Comparison of ENCODE assay signal across 24 cellular contexts in the genomic region with DNA sequence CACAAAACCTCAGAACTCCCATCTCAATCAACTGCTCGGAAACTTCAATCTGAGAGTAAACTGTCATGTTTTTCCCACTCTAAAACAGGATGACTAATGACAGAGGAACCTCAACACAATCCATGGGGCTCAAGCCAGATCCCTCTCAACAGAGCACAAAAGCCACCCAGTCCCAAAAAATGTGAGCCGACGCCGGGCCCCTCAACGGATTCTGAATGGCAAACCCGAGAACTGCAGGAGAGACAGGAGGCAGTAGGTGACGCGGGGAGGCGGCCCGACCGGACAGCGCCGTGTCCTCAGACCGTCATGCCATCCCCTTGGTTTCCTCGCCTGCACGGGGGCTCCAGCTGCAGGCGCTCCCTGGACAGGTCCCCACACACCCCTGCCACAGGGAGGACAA. TPM values are rescaled to one million over a fixed set of nuclear protein-coding genes. Genes with fewer than 3 reads are reported as not detected.
DNase-seq lines count a peak whose midpoint lies in the region; ATAC-seq and TF ChIP-seq lines count a peak whose summit lies in the region.
"Had no signal": no experiment of that assay in that cellular context is flagged by ENCODE, and none has a peak within 500 bp of the region (broad histone marks: within the 10 kb centered on the region; RNA-seq: fewer than 3 reads in every experiment).

No MANE protein-coding gene starts in this region.

- intact Hi-C loops in natural killer cell (cut with micrococcal nuclease) (no loop called here), colonic mucosa (cut with DNase I) (no loop called here)

- H3K4me3 ChIP-seq in CD4-positive, CD25-positive, alpha-beta regulatory T cell (ENCODE audit: low read depth, low read length), result no peak overlapping the region
- H3K4me3 ChIP-seq in GM23248 (no peak overlapping the region), colonic mucosa (no peak overlapping the region)
- H3K4me3 ChIP-seq: heart left ventricle, PC-9, psoas muscle, skin epidermis, testis had no signal

- H3K27ac Mint-ChIP-seq in CD4-positive, CD25-positive, alpha-beta regulatory T cell, result peak overlapping the region; percentile 56 to 82 (median 77)
- H3K27ac Mint-ChIP-seq in chondrocyte (ENCODE audit: unreplicated experiment) (no peak overlapping the region), natural killer cell (peak overlapping the region; percentile 74 to 92)
- H3K27ac Mint-ChIP-seq: activated T-helper 2 cell treated with anti-CD3 and anti-CD28 coated beads, Interferon-gamma antibody, Interleukin-2, Interleukin-4, amounts not matched to agents 10 μg/mL and 5 μg/mL and 100 μg/mL, durations not matched to agents 14 hours and 24 hours and 36 hours; dendritic cell treated with granulocyte-macrophage colony-stimulating factor and Interleukin-4, amounts not matched to agents 40 ng/mL and 50 ng/mL, for 4 days; stimulated activated memory B cell treated with anti-CD40 and anti-IgM and Interleukin-4, amounts not matched to agents 10 μg/mL and 1 μg/mL and 100 μg/mL, for 72 hours had no signal

- 67 to 70% methylated on average over 16 to 17 of the region's 17 CpGs for WGBS in GM23248 (ENCODE audit: low coverage in 1 of 2, low lambda C conversion rate in 2 of 2, missing lambda C conversion rate in 2 of 2), 2 experiments

- H3K9me2 ChIP-seq in GM23248 (ENCODE audit: insufficient read depth), result no peaks in the 10 kb centered on the region

- no peaks in the 10 kb centered on the region for H3K36me3 ChIP-seq in CD4-positive, CD25-positive, alpha-beta regulatory T cell (ENCODE audit: control insufficient read depth, insufficient read depth, low read length)
- H3K36me3 ChIP-seq in GM23248 (ENCODE audit: low read depth), result no peaks in the 10 kb centered on the region
- H3K36me3 ChIP-seq in colonic mucosa, result no peaks in the 10 kb centered on the region
- H3K36me3 ChIP-seq: heart left ventricle had no signal

- peaks cover 23% of the 10 kb centered on the region for H3K4me1 ChIP-seq in CD4-positive, CD25-positive, alpha-beta regulatory T cell (ENCODE audit: control insufficient read depth, insufficient read depth, low read length, poor library complexity, severe bottlenecking)
- H3K4me1 ChIP-seq in GM23248 (ENCODE audit: insufficient read depth) (peaks cover 16% of the 10 kb centered on the region), colonic mucosa (peaks cover 23% of the 10 kb centered on the region)

- H3F3A ChIP-seq in GM23248 (ENCODE audit: insufficient read depth), result no peaks in the 10 kb centered on the region

- H3K4me2 ChIP-seq in GM23248 (ENCODE audit: unreplicated experiment), result no peak overlapping the region
- H3K4me2 ChIP-seq: PC-9 had no signal

- no peaks in the 10 kb centered on the region for H3K27me3 ChIP-seq in CD4-positive, CD25-positive, alpha-beta regulatory T cell (ENCODE audit: control insufficient read depth, insufficient read depth, low read length)
- H3K27me3 ChIP-seq in GM23248 (replicated peaks; ENCODE audit: insufficient read depth) (no peaks in the 10 kb centered on the region), colonic mucosa (no peaks in the 10 kb centered on the region)
- H3K27me3 ChIP-seq: heart left ventricle, testis had no signal

- H4K20me1 ChIP-seq in GM23248 (ENCODE audit: insufficient read depth), result no peaks in the 10 kb centered on the region

- no peaks in the 10 kb centered on the region for H3K9me3 Mint-ChIP-seq in CD4-positive, CD25-positive, alpha-beta regulatory T cell
- H3K9me3 Mint-ChIP-seq in chondrocyte (ENCODE audit: low read depth) (no peaks in the 10 kb centered on the region), natural killer cell (no peaks in the 10 kb centered on the region)
- H3K9me3 Mint-ChIP-seq: activated T-helper 2 cell treated with anti-CD3 and anti-CD28 coated beads, Interferon-gamma antibody, Interleukin-2, Interleukin-4, amounts not matched to agents 10 μg/mL and 5 μg/mL and 100 μg/mL, durations not matched to agents 14 hours and 24 hours and 36 hours; dendritic cell treated with granulocyte-macrophage colony-stimulating factor and Interleukin-4, amounts not matched to agents 40 ng/mL and 50 ng/mL, for 4 days; stimulated activated memory B cell treated with anti-CD40 and anti-IgM and Interleukin-4, amounts not matched to agents 10 μg/mL and 1 μg/mL and 100 μg/mL, for 72 hours had no signal

- no peaks in the 10 kb centered on the region for H3K9me3 ChIP-seq in CD4-positive, CD25-positive, alpha-beta regulatory T cell (ENCODE audit: control insufficient read depth in 2 of 2, low read length in 2 of 2)
- no peaks in the 10 kb centered on the region for H3K9me3 ChIP-seq in GM23248 (ENCODE audit: low read depth)
- no peaks in the 10 kb centered on the region for H3K9me3 ChIP-seq in colonic mucosa
- H3K9me3 ChIP-seq: heart left ventricle, psoas muscle, testis had no signal

- DNase-seq in CD4-positive, CD25-positive, alpha-beta regulatory T cell, result no peak
- DNase-seq in GM23248, result peak; percentile 38
- DNase-seq in chondrocyte (ENCODE audit: low spot score), result peak; percentile 68
- no peak for DNase-seq in natural killer cell
- DNase-seq in NCI-H748 treated with DMSO at 0.1 percent for 48 hours (lab: John Stamatoyannopoulos, UW), result no peak
- no peak for DNase-seq in colonic mucosa
- no peak for DNase-seq in stimulated activated naive CD8-positive, alpha-beta T cell treated with anti-CD3 and anti-CD28 coated beads, Interleukin-15, Interleukin-2, amounts not matched to agents 100 U/mL and 50 U/mL, for 24 hours
- DNase-seq: activated CD4-positive, alpha-beta T cell treated with anti-CD3 and anti-CD28 coated beads for 4 hours; GDM1; left ventricle myocardium superior; NCI-H1048; NCI-H187; NCI-H226; PC-9; psoas muscle; SHP77 treated with DMSO at 0.1 percent for 48 hours; stimulated activated CD4-positive, alpha-beta T cell treated with anti-CD3 and anti-CD28 coated beads, Interleukin-2, amount 100 ng/mL, for 24 hours; testis had no signal

- TF ChIP-seq CTCF in chondrocyte (IDR thresholded peaks at IDR 0.05) (no peak), natural killer cell (IDR thresholded peaks at IDR 0.05) (no peak), colonic mucosa (IDR thresholded peaks at IDR 0.05) (no peak)

- no peaks in the 10 kb centered on the region for H3K27me3 Mint-ChIP-seq in CD4-positive, CD25-positive, alpha-beta regulatory T cell
- no peaks in the 10 kb centered on the region for H3K27me3 Mint-ChIP-seq in chondrocyte (ENCODE audit: low read depth)
- no peaks in the 10 kb centered on the region for H3K27me3 Mint-ChIP-seq in natural killer cell (ENCODE audit: low read depth in 2 of 2)

- no peak overlapping the region for H3K4me3 Mint-ChIP-seq in CD4-positive, CD25-positive, alpha-beta regulatory T cell
- H3K4me3 Mint-ChIP-seq in chondrocyte (ENCODE audit: unreplicated experiment) (no peak overlapping the region), natural killer cell (no peak overlapping the region)
- H3K4me3 Mint-ChIP-seq: dendritic cell treated with granulocyte-macrophage colony-stimulating factor and Interleukin-4, amounts not matched to agents 40 ng/mL and 50 ng/mL, for 4 days; stimulated activated memory B cell treated with anti-CD40 and anti-IgM and Interleukin-4, amounts not matched to agents 10 μg/mL and 1 μg/mL and 100 μg/mL, for 72 hours had no signal

- no peak overlapping the region for H3K27ac ChIP-seq in CD4-positive, CD25-positive, alpha-beta regulatory T cell (ENCODE audit: insufficient read depth, low read length, poor library complexity, severe bottlenecking)
- no peak overlapping the region for H3K27ac ChIP-seq in GM23248
- no peak overlapping the region for H3K27ac ChIP-seq in colonic mucosa
- H3K27ac ChIP-seq: heart left ventricle, PC-9, psoas muscle had no signal

- H3K9ac ChIP-seq in GM23248, result no peak overlapping the region
- H3K9ac ChIP-seq in colonic mucosa (ENCODE audit: low read depth in 2 of 2, low read length in 2 of 2), result no peak overlapping the region

- H3K79me2 ChIP-seq in GM23248 (ENCODE audit: insufficient read depth), result peaks cover 92% of the 10 kb centered on the region

- H2AFZ ChIP-seq in GM23248, result no peak overlapping the region
- H2AFZ ChIP-seq: PC-9 had no signal

- in situ Hi-C loops in GM23248 (cut with MboI), result no loop called here

- peaks cover 10 to 84% (median 40%) of the 10 kb centered on the region in 4 donors for H3K4me1 Mint-ChIP-seq in CD4-positive, CD25-positive, alpha-beta regulatory T cell
- H3K4me1 Mint-ChIP-seq in chondrocyte (ENCODE audit: low read depth) (peaks cover 5% of the 10 kb centered on the region), natural killer cell (peaks cover 87 to 89% of the 10 kb centered on the region in 2 donors)

- ATAC-seq in CD4-positive, CD25-positive, alpha-beta regulatory T cell (ENCODE audit: low read depth in 2 of 2), result no peak
- ATAC-seq in natural killer cell, result no peak
- ATAC-seq in stimulated activated naive CD8-positive, alpha-beta T cell treated with anti-CD3 and anti-CD28 coated beads, Interleukin-15, Interleukin-2, amounts not matched to agents 100 U/mL and 50 U/mL, for 24 hours, result no peak
- ATAC-seq: HCT116; heart left ventricle; left ventricle myocardium superior; psoas muscle; stimulated activated memory B cell treated with anti-CD40 and anti-IgM and Interleukin-4, amounts not matched to agents 10 μg/mL and 1 μg/mL and 100 μg/mL, for 72 hours had no signal

- peaks cover 8% of the 10 kb centered on the region for H3K36me3 Mint-ChIP-seq in CD4-positive, CD25-positive, alpha-beta regulatory T cell
- H3K36me3 Mint-ChIP-seq in chondrocyte (ENCODE audit: low read depth) (no peaks in the 10 kb centered on the region), natural killer cell (no peaks in the 10 kb centered on the region)
- H3K36me3 Mint-ChIP-seq: stimulated activated memory B cell treated with anti-CD40 and anti-IgM and Interleukin-4, amounts not matched to agents 10 μg/mL and 1 μg/mL and 100 μg/mL, for 72 hours had no signal

RNA-seq across cellular contexts. Expression of gene SSBP3, which starts 53.4 kb away (rescaled TPM):
- total RNA-seq in CD4-positive, CD25-positive, alpha-beta regulatory T cell, result 30.6 TPM
- polyA plus RNA-seq in CD4-positive, CD25-positive, alpha-beta regulatory T cell, result 1 to 10 TPM; 5.4 to 7.4 (median 6.9) TPM
- 15.4 and 19.9 TPM in 2 replicates for total RNA-seq in GM23248 (2014; rRNA removed; shearing (Covaris generic))
- polyA plus RNA-seq in GM23248 (2016; fragmentation: Nextera tagmentation; extraction: Ambion mirVana), result 6.2 and 7.1 TPM in 2 replicates
- total RNA-seq in chondrocyte (22.0 to 41.2 TPM (median 26.2 TPM) in 3 replicates), natural killer cell (100 to 1,000 TPM; 162 to 224 (median 164) TPM), colonic mucosa (10 to 100 TPM; 63.8 to 76.5 TPM)

Comparison
In these comparisons a context has a peak if more than half of its experiments do, and no peak if none do; other contexts are left out.
1. DNase-seq: peak in GM23248 (single experiment) and chondrocyte (single experiment); none in CD4-positive, CD25-positive, alpha-beta regulatory T cell (0 of 3), natural killer cell (single experiment), NCI-H748 treated with DMSO at 0.1 percent for 48 hours (single experiment), colonic mucosa (single experiment) and stimulated activated naive CD8-positive, alpha-beta T cell treated with anti-CD3 and anti-CD28 coated beads, Interleukin-15, Interleukin-2, amounts not matched to agents 100 U/mL and 50 U/mL, for 24 hours (single experiment).